In the genomic region with DNA sequence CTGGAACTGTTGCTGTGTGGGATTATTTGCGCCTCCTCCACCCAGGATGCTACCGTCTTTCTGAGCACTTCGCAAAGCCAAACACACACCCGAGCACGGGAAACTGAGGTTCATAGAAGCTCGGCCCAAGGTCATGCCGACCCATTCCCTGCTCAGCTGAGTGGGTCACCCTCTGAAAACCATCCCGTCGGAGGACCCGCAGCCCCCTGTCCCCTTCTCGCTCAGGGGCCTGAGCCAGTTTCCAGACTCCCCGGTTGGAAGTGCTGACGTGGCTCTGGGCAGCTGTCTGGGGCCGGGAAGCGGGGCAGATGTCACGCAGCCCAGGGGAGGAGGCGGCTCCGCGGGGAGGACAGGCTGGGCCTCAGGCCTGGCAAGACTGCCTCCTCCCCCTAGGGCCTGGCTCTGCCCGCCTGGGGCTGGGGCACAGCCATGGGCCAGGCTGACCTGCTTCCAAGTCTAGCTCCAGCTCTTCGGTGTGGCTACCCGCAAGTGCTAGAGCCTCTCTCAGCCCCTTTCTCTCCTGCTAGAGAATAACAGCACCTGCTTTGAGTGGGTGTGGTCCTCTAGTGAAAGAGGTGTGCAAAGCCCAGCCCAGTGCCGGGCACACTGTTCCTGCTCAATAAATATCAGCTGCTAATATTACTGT, we compare ENCODE assay signal across 8 cellular contexts. TPM values are rescaled to one million over a fixed set of nuclear protein-coding genes. Genes with fewer than 3 reads are reported as not detected.
DNase-seq lines count a peak whose midpoint lies in the region; ATAC-seq and TF ChIP-seq lines count a peak whose summit lies in the region.

No MANE protein-coding gene starts in this region.

- H3K4me3 ChIP-seq in breast epithelium (peak overlapping the region; percentile 46 to 71 (median 58)), skeletal muscle cell (ENCODE audit: low read depth, low read length) (peak overlapping the region; percentile 41)

- ATAC-seq in GM19395 (IDR thresholded peaks at IDR 0.05; ENCODE audit: unreplicated experiment) (peak; percentile 16), GM18505 (IDR thresholded peaks at IDR 0.05; ENCODE audit: unreplicated experiment) (no peak)

- in situ Hi-C loops in Caki2 (cut with HindIII; ENCODE audit: low pct_unique_long_range_greater_than_20kb, low sequenced_read_pairs): no loop called here

- H3K4me1 ChIP-seq in breast epithelium: peaks cover under 1 to 32% of the 10 kb centered on the region in 2 donors

- intact Hi-C loops in breast epithelium (cut with DNase I; ENCODE audit: low total_unique reads): no loop called here

- peak overlapping the region; percentile 91 to 95 for H3K27ac ChIP-seq in breast epithelium

- no peaks in the 10 kb centered on the region for H3K9me3 ChIP-seq in breast epithelium

- no peak for TF ChIP-seq CTCF in breast epithelium (IDR thresholded peaks at IDR 0.05)

- DNase-seq in Caki2 (ENCODE audit: low read depth) (peak; percentile 85), NCI-H226 (peak; percentile 63), breast epithelium (ENCODE audit: low spot score in 2 of 2) (no peak), iPS-NIHi7 (ENCODE audit: extremely low spot score) (peak; percentile 55), skeletal muscle cell (ENCODE audit: low read depth) (no peak)
- no peak for DNase-seq in activated CD4-positive, CD25-positive, alpha-beta regulatory T cell treated with anti-CD3 and anti-CD28 coated beads, Interleukin-2, amount 50 U/mL, for 72 hours

- no peaks in the 10 kb centered on the region for H3K27me3 ChIP-seq in breast epithelium

- TF ChIP-seq POLR2A in breast epithelium (IDR thresholded peaks at IDR 0.05) (no peak), GM18505 (IDR thresholded peaks at IDR 0.05; ENCODE audit: borderline replicate concordance, extremely low read depth, insufficient read depth, insufficient read length) (no peak)

- no peaks in the 10 kb centered on the region for H3K36me3 ChIP-seq in breast epithelium

RNA-seq across cellular contexts. Expression of a gene that starts 9.9 kb away (rescaled TPM):
- total RNA-seq in Caki2 (2014; rRNA removed; shearing (Covaris generic); ENCODE audit: low replicate concordance): 71.9 and 96.8 TPM in 2 replicates
- total RNA-seq in breast epithelium: 10 to 100 TPM; 33.9 to 66.9 (median 38.3) TPM

Comparison
In these comparisons a context has a peak if more than half of its experiments do, and no peak if none do; other contexts are left out.
1. DNase-seq: peak in Caki2 (single experiment), NCI-H226 (single experiment) and iPS-NIHi7 (single experiment); none in breast epithelium (0 of 2), skeletal muscle cell (single experiment) and activated CD4-positive, CD25-positive, alpha-beta regulatory T cell treated with anti-CD3 and anti-CD28 coated beads, Interleukin-2, amount 50 U/mL, for 72 hours (single experiment).